Comparison of ENCODE assay signal across 24 cellular contexts in genomic region chr14:101358320-101358569, GRCh38.
DNase-seq lines count a peak whose midpoint lies in the region; ATAC-seq and TF ChIP-seq lines count a peak whose summit lies in the region.
"Had no signal": no experiment of that assay in that cellular context is flagged by ENCODE, and none has a peak within 500 bp of the region (broad histone marks: within the 10 kb centered on the region; RNA-seq: fewer than 3 reads in every experiment).

No MANE protein-coding gene starts in this region.

- peaks cover 40 to 64% (median 61%) of the 10 kb centered on the region in 10 experiments for H3K4me1 ChIP-seq in BLaER1 treated with 17β-estradiol and CSF1 and Interleukin-3, amounts not matched to agents 10 nM and 100 nM
- H3K4me1 ChIP-seq in transverse colon = peaks cover 12 to 24% (median 20%) of the 10 kb centered on the region in 4 donors
- H3K4me1 ChIP-seq: A549 had no signal

- H3K27ac ChIP-seq in BLaER1 treated with 17β-estradiol and CSF1 and Interleukin-3, amounts not matched to agents 10 nM and 100 nM = peak overlapping the region in 7 of 11 experiments; percentile 70 to 92 (median 83); a peak in 11 of 22 replicates
- peak overlapping the region; percentile 77 to 94 (median 84) for H3K27ac ChIP-seq in transverse colon
- H3K27ac ChIP-seq: A549, SJCRH30 had no signal

- DNase-seq in Jurkat, Clone E6-1 (ENCODE audit: low read depth, low spot score) = peak; percentile 46
- DNase-seq in transverse colon (no peak), COR-L47 (lab: John Stamatoyannopoulos, UW) (no peak), SK-N-DZ (ENCODE audit: low spot score) (no peak)
- DNase-seq: AML-193; Calu3; CD8-positive, alpha-beta memory T cell; DMS79 treated with DMSO at 0.1 percent for 48 hours; MV-4-11; NCI-H1105; NCI-H1436 treated with DMSO at 0.1 percent for 48 hours; NCI-H187 treated with DMSO at 0.1 percent for 48 hours; NCI-H524 treated with DMSO at 0.1 percent for 48 hours; NCI-H774; PC-3; SJCRH30 had no signal

- no peaks in the 10 kb centered on the region; a peak in 2 of 22 replicates for H3K36me3 ChIP-seq in BLaER1 treated with 17β-estradiol and CSF1 and Interleukin-3, amounts not matched to agents 10 nM and 100 nM
- H3K36me3 ChIP-seq in transverse colon = no peaks in the 10 kb centered on the region
- H3K36me3 ChIP-seq: SJCRH30 had no signal

- ATAC-seq in activated CD4-positive, CD25-positive, alpha-beta regulatory T cell treated with anti-CD3 and anti-CD28 coated beads, Interleukin-2, amount 50 U/mL, for 24 hours = no peak
- ATAC-seq: A549, HepG2, K562, PC-3, Right ventricle myocardium inferior had no signal

- H3K4me3 ChIP-seq in BLaER1 treated with 17β-estradiol and CSF1 and Interleukin-3, amounts not matched to agents 10 nM and 100 nM = no peak overlapping the region
- H3K4me3 ChIP-seq in Jurkat, Clone E6-1 (ENCODE audit: low read length) = no peak overlapping the region
- H3K4me3 ChIP-seq in transverse colon = no peak overlapping the region
- H3K4me3 ChIP-seq: A549, K562, SJCRH30 had no signal

- H3K9me3 Mint-ChIP-seq in nephron = peaks cover 22% of the 10 kb centered on the region

- peak overlapping the region in 4 of 11 experiments; percentile 71 to 81 (median 77); a peak in 6 of 22 replicates for H3K9ac ChIP-seq in BLaER1 treated with 17β-estradiol and CSF1 and Interleukin-3, amounts not matched to agents 10 nM and 100 nM

- H3K27ac Mint-ChIP-seq in nephron = peak overlapping the region; percentile 81 to 89 (median 89)
- H3K27ac Mint-ChIP-seq: CD14-positive monocyte; CD8-positive, alpha-beta memory T cell had no signal

- no peak overlapping the region for H3K4me3 Mint-ChIP-seq in nephron
- H3K4me3 Mint-ChIP-seq: CD14-positive monocyte; CD8-positive, alpha-beta memory T cell had no signal

- in situ Hi-C loops in transverse colon (cut with MboI; ENCODE audit: low pct_ligation_motif_present in 1 of 4, low pct_unique_long_range_greater_than_20kb in 1 of 4, low sequenced_read_pairs in 3 of 4) = no loop called here

- 81% methylated on average over 4 of the region's 4 CpGs; no CpG with 5 or more reads in 1 of the 2 donors for WGBS in transverse colon (ENCODE audit: low coverage in 1 of 2), 2 donors

- H3K36me3 Mint-ChIP-seq in nephron (ENCODE audit: low read depth) = no peaks in the 10 kb centered on the region
- H3K36me3 Mint-ChIP-seq: CD14-positive monocyte; CD8-positive, alpha-beta memory T cell had no signal

- peaks cover 44% of the 10 kb centered on the region for H3K4me1 Mint-ChIP-seq in nephron
- H3K4me1 Mint-ChIP-seq: CD14-positive monocyte; CD8-positive, alpha-beta memory T cell had no signal

- peaks cover 13% of the 10 kb centered on the region for H3K27me3 Mint-ChIP-seq in nephron (ENCODE audit: low read depth)

- H3K9me3 ChIP-seq in BLaER1 treated with 17β-estradiol and CSF1 and Interleukin-3, amounts not matched to agents 10 nM and 100 nM (replicated peaks in 1 of 11) = peaks cover 36 to 50% (median 49%) of the 10 kb centered on the region in 11 experiments
- H3K9me3 ChIP-seq in transverse colon = no peaks in the 10 kb centered on the region
- H3K9me3 ChIP-seq: SJCRH30 had no signal

- H4K20me1 ChIP-seq in BLaER1 treated with 17β-estradiol and CSF1 and Interleukin-3, amounts not matched to agents 10 nM and 100 nM = no peaks in the 10 kb centered on the region

- H3K27me3 ChIP-seq in BLaER1 treated with 17β-estradiol and CSF1 and Interleukin-3, amounts not matched to agents 10 nM and 100 nM = 0 out of 22 replicates have a peak, but pooled peaks cover 0 to 3% (median 0%) of the 10 kb centered on the region in 11 experiments
- H3K27me3 ChIP-seq in transverse colon = no peaks in the 10 kb centered on the region
- H3K27me3 ChIP-seq: SJCRH30 had no signal

- TF ChIP-seq CTCF in nephron (IDR thresholded peaks at IDR 0.05; ENCODE audit: unreplicated experiment in 3 of 3) (no peak), transverse colon (IDR thresholded peaks at IDR 0.05) (no peak)

- H3K4me2 ChIP-seq in BLaER1 treated with 17β-estradiol and CSF1 and Interleukin-3, amounts not matched to agents 10 nM and 100 nM = peak overlapping the region; percentile 78 to 94 (median 89)
- H3K4me2 ChIP-seq: A549 had no signal

- TF ChIP-seq EP300 in transverse colon (IDR thresholded peaks at IDR 0.05; ENCODE audit: low read depth) = no peak

- TF ChIP-seq POLR2A in transverse colon (IDR thresholded peaks at IDR 0.05) = no peak

- intact Hi-C loops in transverse colon (cut with DNase I; ENCODE audit: low total_unique reads) = no loop called here
